ENCODE assay signal across 16 cellular contexts in the genomic region with DNA sequence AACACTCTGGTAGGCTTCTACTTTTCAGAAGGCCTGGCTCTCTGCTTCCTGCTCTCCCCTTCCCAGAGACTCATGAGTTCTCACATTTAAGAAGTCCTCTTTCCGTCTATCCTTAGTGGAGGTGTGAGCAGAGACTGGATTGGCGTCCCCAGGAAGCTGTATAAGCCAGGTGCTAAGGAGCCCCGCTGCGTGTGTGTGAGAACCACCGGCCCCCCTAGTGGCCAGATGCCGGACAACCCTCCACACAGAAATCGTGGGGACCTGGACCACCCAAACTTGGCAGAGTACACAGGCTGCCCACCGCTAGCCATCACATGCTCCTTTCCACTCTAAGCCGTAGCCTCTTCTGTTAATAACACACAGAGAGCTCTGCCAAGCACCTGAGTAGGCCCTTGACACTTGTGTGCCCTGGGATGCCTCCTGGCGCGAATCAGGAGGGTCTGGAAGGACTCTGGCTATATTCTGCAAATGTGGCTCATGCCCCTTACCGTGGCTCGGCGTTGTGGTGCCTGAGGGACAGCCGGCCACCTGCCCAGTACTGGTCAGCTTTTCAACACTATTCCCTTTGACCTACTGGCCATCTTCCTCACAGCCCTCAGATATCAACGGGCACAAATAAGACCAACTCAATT. TPM values are rescaled to one million over a fixed set of nuclear protein-coding genes. Genes with fewer than 3 reads are reported as not detected.
DNase-seq lines count a peak whose midpoint lies in the region; ATAC-seq and TF ChIP-seq lines count a peak whose summit lies in the region.
"Had no signal": no experiment of that assay in that cellular context is flagged by ENCODE, and none has a peak within 500 bp of the region (broad histone marks: within the 10 kb centered on the region; RNA-seq: fewer than 3 reads in every experiment).

No MANE protein-coding gene starts in this region.

- TF ChIP-seq POLR2A in breast epithelium (IDR thresholded peaks at IDR 0.05), result no peak

- H3K9me3 Mint-ChIP-seq in MCF 10A (ENCODE audit: unreplicated experiment) (no peaks in the 10 kb centered on the region), glutamatergic neuron (ENCODE audit: unreplicated experiment) (no peaks in the 10 kb centered on the region), type B pancreatic cell (no peaks in the 10 kb centered on the region)

- H3K36me3 ChIP-seq in breast epithelium, result no peaks in the 10 kb centered on the region

- H3K36me3 Mint-ChIP-seq in MCF 10A (ENCODE audit: insufficient read depth, unreplicated experiment), result peaks cover 16% of the 10 kb centered on the region
- peaks cover 3% of the 10 kb centered on the region for H3K36me3 Mint-ChIP-seq in glutamatergic neuron (ENCODE audit: unreplicated experiment)
- peaks cover 4% of the 10 kb centered on the region for H3K36me3 Mint-ChIP-seq in type B pancreatic cell
- peaks cover 25% of the 10 kb centered on the region for H3K36me3 Mint-ChIP-seq in T-helper 17 cell (ENCODE audit: low read depth)

- CTCF ChIA-PET in MCF 10A (lab: Yijun Ruan, JAX), result no interaction called here

- TF ChIP-seq CTCF in MCF 10A (IDR thresholded peaks at IDR 0.05; ENCODE audit: unreplicated experiment) (no peak), breast epithelium (IDR thresholded peaks at IDR 0.05) (no peak), glutamatergic neuron (IDR thresholded peaks at IDR 0.05; ENCODE audit: partially characterized antibody, unreplicated experiment) (no peak), type B pancreatic cell (conservative IDR thresholded peaks at IDR 0.05) (peak; percentile 58)

- DNase-seq in MCF 10A (ENCODE audit: unreplicated experiment) (no peak), breast epithelium (ENCODE audit: low spot score in 2 of 2) (no peak), NCI-H1092 treated with DMSO at 0.1 percent for 48 hours (lab: John Stamatoyannopoulos, UW) (peak; percentile 32), glutamatergic neuron (peak; percentile 36), type B pancreatic cell (ENCODE audit: extremely low spot score, unreplicated experiment) (no peak), HK-2 (ENCODE audit: unreplicated experiment) (no peak), NCI-H226 (no peak), T-helper 17 cell (no peak)
- DNase-seq: activated T-cell treated with anti-CD3 and anti-CD28 coated beads for 4 hours; DMS 273 treated with DMSO at 0.1 percent for 48 hours; hypothalamus; lower lobe of right lung; NCI-H2171; occipital lobe; stimulated activated CD4-positive, alpha-beta T cell treated with anti-CD3 and anti-CD28 coated beads, Interleukin-15, amount 100 ng/mL, for 24 hours had no signal

- H3K4me3 Mint-ChIP-seq in MCF 10A (ENCODE audit: unreplicated experiment) (no peak overlapping the region), glutamatergic neuron (ENCODE audit: unreplicated experiment) (no peak overlapping the region), type B pancreatic cell (no peak overlapping the region), T-helper 17 cell (no peak overlapping the region)

- H3K4me3 ChIP-seq in breast epithelium, result no peak overlapping the region
- H3K4me3 ChIP-seq: esophagus muscularis mucosa, lower lobe of right lung had no signal

- H3K27ac Mint-ChIP-seq in MCF 10A (ENCODE audit: low read depth, unreplicated experiment) (no peak overlapping the region), glutamatergic neuron (ENCODE audit: unreplicated experiment) (no peak overlapping the region), type B pancreatic cell (no peak overlapping the region), T-helper 17 cell (no peak overlapping the region)

- no peak for ATAC-seq in T-helper 17 cell

- POLR2A ChIA-PET in MCF 10A (lab: Yijun Ruan, JAX), result interaction anchor here (0.6 to 18.5 kb wide), 2 partner anchors 11 to 1564 kb away, joined by 3 to 555 read pairs; partner anchors contain the start of genes CYB5D2 and ZZEF1

- H3K27me3 Mint-ChIP-seq in MCF 10A (ENCODE audit: insufficient read depth, unreplicated experiment), result no peaks in the 10 kb centered on the region
- peaks cover 5% of the 10 kb centered on the region for H3K27me3 Mint-ChIP-seq in glutamatergic neuron (ENCODE audit: unreplicated experiment)
- no peaks in the 10 kb centered on the region for H3K27me3 Mint-ChIP-seq in type B pancreatic cell
- H3K27me3 Mint-ChIP-seq in T-helper 17 cell, result no peaks in the 10 kb centered on the region

- H3K27me3 ChIP-seq in breast epithelium, result no peaks in the 10 kb centered on the region
- H3K27me3 ChIP-seq: esophagus muscularis mucosa had no signal

- H3K27ac ChIP-seq in breast epithelium, result no peak overlapping the region
- H3K27ac ChIP-seq: esophagus muscularis mucosa, lower lobe of right lung had no signal

- BruUV-seq in MCF 10A (replicated peaks; lab: Mats Ljungman, UMichigan), result TSS peak; percentile 60

- H3K4me1 Mint-ChIP-seq in MCF 10A (ENCODE audit: insufficient read depth, unreplicated experiment) (peaks cover 34% of the 10 kb centered on the region), glutamatergic neuron (ENCODE audit: low read depth, unreplicated experiment) (peaks cover 4% of the 10 kb centered on the region), type B pancreatic cell (ENCODE audit: unreplicated experiment) (no peaks in the 10 kb centered on the region), T-helper 17 cell (peaks cover 21% of the 10 kb centered on the region)

- H3K9me3 ChIP-seq in breast epithelium (no peaks in the 10 kb centered on the region), T-helper 17 cell (ENCODE audit: control insufficient read depth, low read length, poor library complexity, severe bottlenecking) (no peaks in the 10 kb centered on the region)
- H3K9me3 ChIP-seq: esophagus muscularis mucosa, lower lobe of right lung had no signal

- intact Hi-C loops in MCF 10A (cut with micrococcal nuclease), result no loop called here
- intact Hi-C loops in breast epithelium (cut with DNase I; ENCODE audit: low total_unique reads), result no loop called here

- H3K4me1 ChIP-seq in breast epithelium, result peaks cover 0 to 5% of the 10 kb centered on the region in 2 donors

RNA-seq across cellular contexts. Expression of gene CYB5D2, which starts 13.9 kb away (rescaled TPM):
- total RNA-seq in MCF 10A (2022) (13.8 and 17.6 TPM in 2 replicates), breast epithelium (10 to 100 TPM; 28.4 to 74.1 (median 34.7) TPM), glutamatergic neuron (ENCODE audit: unreplicated experiment) (27.2 TPM), type B pancreatic cell (ENCODE audit: low replicate concordance) (12.3 and 15.0 TPM in 2 replicates), T-helper 17 cell (1 to 10 TPM; 7.8 to 8.2 TPM)

RNA-seq across cellular contexts. Expression of gene ZZEF1, which starts 14.0 kb away (rescaled TPM):
- total RNA-seq in MCF 10A (2022) (35.0 and 37.9 TPM in 2 replicates), breast epithelium (10 to 100 TPM; 67.2 to 70.8 (median 68.8) TPM), glutamatergic neuron (ENCODE audit: unreplicated experiment) (72.7 TPM), type B pancreatic cell (ENCODE audit: low replicate concordance) (34.9 and 35.0 TPM in 2 replicates), T-helper 17 cell (100 to 1,000 TPM; 117 to 123 TPM)

Comparison
In these comparisons a context has a peak if more than half of its experiments do, and no peak if none do; other contexts are left out.
1. DNase-seq: peak in NCI-H1092 treated with DMSO at 0.1 percent for 48 hours (single experiment) and glutamatergic neuron (single experiment); none in MCF 10A (single experiment), breast epithelium (0 of 2), type B pancreatic cell (single experiment), HK-2 (single experiment), NCI-H226 (single experiment) and T-helper 17 cell (0 of 3).